ENCODE assay signal across 28 cellular contexts in the genomic region with DNA sequence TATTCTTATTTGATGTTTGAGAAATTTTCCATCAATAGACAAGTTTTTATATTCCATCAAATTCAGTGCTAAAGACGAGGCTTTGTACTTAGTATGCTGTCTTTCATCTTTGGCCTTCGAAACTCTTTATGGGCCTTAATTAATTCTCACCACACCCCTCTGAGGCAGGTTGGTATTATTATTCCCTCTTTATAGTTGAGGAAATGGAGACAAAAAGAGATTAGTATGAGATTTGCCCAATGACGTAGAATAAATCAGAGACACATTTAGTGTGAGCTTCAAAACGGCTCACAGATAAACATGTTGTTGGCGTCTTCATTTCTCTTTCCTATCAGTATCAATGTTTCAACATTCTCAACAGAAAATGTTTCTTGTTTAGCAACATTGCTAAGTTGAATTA.
"Had no signal": no experiment of that assay in that cellular context is flagged by ENCODE, and none has a peak within 500 bp of the region (broad histone marks: within the 10 kb centered on the region; RNA-seq: fewer than 3 reads in every experiment).

No MANE protein-coding gene starts in this region.

- DNase-seq: activated CD4-positive, alpha-beta T cell treated with anti-CD3 and anti-CD28 coated beads for 36 hours; activated CD4-positive, CD25-positive, alpha-beta regulatory T cell; activated CD8-positive, alpha-beta memory T cell treated with anti-CD3 and anti-CD28 coated beads, Interleukin-2, amount 10 ng/mL, durations not matched to agents 7 days and 5 days; activated CD8-positive, alpha-beta T cell treated with anti-CD3 and anti-CD28 coated beads, Interleukin-2, amount 10 ng/mL, durations not matched to agents 7 days and 5 days; activated effector memory CD4-positive, alpha-beta T cell treated with Interleukin-2 at 50 U/mL for 16 hours; activated naive CD4-positive, alpha-beta T cell treated with Interleukin-2 at 50 U/mL for 16 hours; activated T-cell treated with anti-CD3 and anti-CD28 coated beads for 4 hours; activated T-cell treated with anti-CD3 and anti-CD28 coated beads, Interleukin-2, amount 50 U/mL, for 72 hours; aorta; body of pancreas; cerebellar nuclear complex; effector memory CD8-positive, alpha-beta T cell; foreskin melanocyte; heart right ventricle; left lung; naive B cell; occipital lobe; spleen; stimulated activated CD4-positive, alpha-beta T cell treated with anti-CD3 and anti-CD28 coated beads, Interleukin-2, amount 100 ng/mL, for 48 hours; stimulated activated naive CD4-positive, alpha-beta T cell treated with Interleukin-2 at 50 U/mL for 16 hours; T-cell had no signal

- H3K9me3 ChIP-seq: body of pancreas, heart right ventricle, left lung, right atrium auricular region, spleen, tibial nerve had no signal

- H3K27me3 ChIP-seq: body of pancreas, cardiac muscle cell, right atrium auricular region, tibial nerve had no signal

- H3K4me3 ChIP-seq: body of pancreas, cardiac muscle cell, coronary artery, heart right ventricle, left lung, lung, right atrium auricular region, spleen, tibial nerve had no signal

- H3K36me3 ChIP-seq: cardiac muscle cell, heart right ventricle, left lung, right atrium auricular region, spleen, tibial nerve had no signal

- H3K4me3 Mint-ChIP-seq: activated CD4-positive, alpha-beta T cell treated with anti-CD3 and anti-CD28 coated beads for 36 hours; activated CD8-positive, alpha-beta memory T cell treated with anti-CD3 and anti-CD28 coated beads, Interleukin-2, amount 10 ng/mL, durations not matched to agents 7 days and 5 days; activated CD8-positive, alpha-beta T cell treated with anti-CD3 and anti-CD28 coated beads, Interleukin-2, amount 10 ng/mL, durations not matched to agents 7 days and 5 days; activated naive CD8-positive, alpha-beta T cell; activated T-cell treated with anti-CD3 and anti-CD28 coated beads, Interleukin-2, amount 50 U/mL, for 72 hours; effector memory CD8-positive, alpha-beta T cell; naive B cell; neural crest cell; T-cell had no signal

- H3K36me3 Mint-ChIP-seq: activated CD8-positive, alpha-beta memory T cell treated with anti-CD3 and anti-CD28 coated beads, Interleukin-2, amount 10 ng/mL, durations not matched to agents 7 days and 5 days; activated naive CD8-positive, alpha-beta T cell; naive B cell; T-cell had no signal

- H3K27ac ChIP-seq: body of pancreas, cardiac muscle cell, coronary artery, heart right ventricle, left lung, right atrium auricular region, spleen, tibial nerve had no signal

- ATAC-seq: activated CD8-positive, alpha-beta memory T cell treated with anti-CD3 and anti-CD28 coated beads, Interleukin-2, amount 10 ng/mL, durations not matched to agents 7 days and 5 days; activated CD8-positive, alpha-beta T cell treated with anti-CD3 and anti-CD28 coated beads, Interleukin-2, amount 10 ng/mL, durations not matched to agents 7 days and 5 days; activated T-cell treated with anti-CD3 and anti-CD28 coated beads, Interleukin-2, amount 50 U/mL, for 72 hours; body of pancreas; effector memory CD8-positive, alpha-beta T cell; heart right ventricle; left lung; T-cell had no signal

- H3K4me1 ChIP-seq: body of pancreas, right atrium auricular region had no signal

- H3K27ac Mint-ChIP-seq: activated CD4-positive, alpha-beta T cell treated with anti-CD3 and anti-CD28 coated beads for 36 hours; activated CD8-positive, alpha-beta memory T cell treated with anti-CD3 and anti-CD28 coated beads, Interleukin-2, amount 10 ng/mL, durations not matched to agents 7 days and 5 days; activated CD8-positive, alpha-beta T cell treated with anti-CD3 and anti-CD28 coated beads, Interleukin-2, amount 10 ng/mL, durations not matched to agents 7 days and 5 days; activated naive CD8-positive, alpha-beta T cell; activated T-cell treated with anti-CD3 and anti-CD28 coated beads, Interleukin-2, amount 50 U/mL, for 72 hours; effector memory CD8-positive, alpha-beta T cell; naive B cell; T-cell had no signal

- H3K27me3 Mint-ChIP-seq: activated naive CD8-positive, alpha-beta T cell; effector memory CD8-positive, alpha-beta T cell had no signal

- H3K9me3 Mint-ChIP-seq: activated T-cell treated with anti-CD3 and anti-CD28 coated beads, Interleukin-2, amount 50 U/mL, for 72 hours; naive B cell; neural crest cell; T-cell had no signal
